In genomic region chr12:44668443-44668842, GRCh38 we compare ENCODE assay signal across 25 cellular contexts.
"Had no signal": no experiment of that assay in that cellular context is flagged by ENCODE, and none has a peak within 500 bp of the region (broad histone marks: within the 10 kb centered on the region; RNA-seq: fewer than 3 reads in every experiment).

No MANE protein-coding gene starts in this region.

- ATAC-seq: activated CD4-positive, alpha-beta T cell treated with anti-CD3 and anti-CD28 coated beads for 36 hours; activated T-cell treated with anti-CD3 and anti-CD28 coated beads, Interleukin-2, amount 50 U/mL, for 4 hours; activated T-helper 17 cell treated with anti-CD3 and anti-CD28 coated beads, Interleukin-2, amount 50 U/mL, for 72 hours; gastroesophageal sphincter had no signal

- H3K4me1 Mint-ChIP-seq: activated CD4-positive, alpha-beta T cell treated with anti-CD3 and anti-CD28 coated beads for 36 hours; activated CD4-positive, alpha-beta T cell treated with anti-CD3 and anti-CD28 coated beads, Interleukin-2, amount 10 ng/mL, durations not matched to agents 24 days and 14 days; activated T-helper 17 cell treated with anti-CD3 and anti-CD28 coated beads, Interleukin-2, amount 50 U/mL, for 72 hours; brain had no signal

- H3K4me1 ChIP-seq: ascending aorta, breast epithelium, colonic mucosa, esophagus squamous epithelium, gastroesophageal sphincter had no signal

- DNase-seq: activated CD4-positive, alpha-beta T cell treated with anti-CD3 and anti-CD28 coated beads for 36 hours; activated CD4-positive, alpha-beta T cell treated with anti-CD3 and anti-CD28 coated beads, Interleukin-2, amount 10 ng/mL, durations not matched to agents 24 days and 14 days; activated CD4-positive, alpha-beta T cell treated with anti-CD3 and anti-CD28 coated beads, Interleukin-2, amount 50 U/mL, for 4 hours; activated CD4-positive, CD25-positive, alpha-beta regulatory T cell; activated CD4-positive, CD25-positive, alpha-beta regulatory T cell treated with anti-CD3 and anti-CD28 coated beads, Interleukin-2, amount 50 U/mL, for 72 hours; activated effector memory CD4-positive, alpha-beta T cell treated with Interleukin-2 at 50 U/mL for 16 hours; activated gamma-delta T cell treated with Interleukin-2 at 50 U/mL for 16 hours; activated naive CD4-positive, alpha-beta T cell treated with anti-CD3 and anti-CD28 coated beads, Interleukin-2, amount 50 U/mL, for 16 hours; activated naive CD4-positive, alpha-beta T cell treated with Interleukin-2 at 50 U/mL for 16 hours; activated naive CD8-positive, alpha-beta T cell treated with anti-CD3 and anti-CD28 coated beads, Interleukin-2, amount 10 ng/mL, durations not matched to agents 7 days and 5 days; activated T-cell treated with anti-CD3 and anti-CD28 coated beads, Interleukin-2, amount 50 U/mL, for 4 hours; central memory CD4-positive, alpha-beta T cell; cerebellar nuclear complex; colonic mucosa; effector CD8-positive, alpha-beta T cell; esophagus squamous epithelium; foreskin melanocyte; T-helper 2 cell had no signal

- H3K9me3 ChIP-seq: breast epithelium, colonic mucosa, esophagus squamous epithelium had no signal

- H3K4me3 Mint-ChIP-seq: activated CD4-positive, alpha-beta T cell treated with anti-CD3 and anti-CD28 coated beads for 36 hours; activated CD4-positive, alpha-beta T cell treated with anti-CD3 and anti-CD28 coated beads, Interleukin-2, amount 10 ng/mL, durations not matched to agents 24 days and 14 days; activated naive CD8-positive, alpha-beta T cell treated with anti-CD3 and anti-CD28 coated beads, Interleukin-2, amount 10 ng/mL, durations not matched to agents 7 days and 5 days; activated T-cell treated with anti-CD3 and anti-CD28 coated beads, Interleukin-2, amount 50 U/mL, for 4 hours; activated T-helper 17 cell treated with anti-CD3 and anti-CD28 coated beads, Interleukin-2, amount 50 U/mL, for 72 hours; brain had no signal

- H3K27ac ChIP-seq: ascending aorta, breast epithelium, cardiac muscle cell, colonic mucosa, epithelial cell of prostate, esophagus squamous epithelium, gastroesophageal sphincter had no signal

- H3K4me3 ChIP-seq: ascending aorta, breast epithelium, cardiac muscle cell, colonic mucosa, esophagus squamous epithelium, gastroesophageal sphincter had no signal

- H3K27me3 Mint-ChIP-seq: activated CD4-positive, alpha-beta T cell treated with anti-CD3 and anti-CD28 coated beads for 36 hours; activated CD4-positive, alpha-beta T cell treated with anti-CD3 and anti-CD28 coated beads, Interleukin-2, amount 10 ng/mL, durations not matched to agents 24 days and 14 days; activated naive CD8-positive, alpha-beta T cell treated with anti-CD3 and anti-CD28 coated beads, Interleukin-2, amount 10 ng/mL, durations not matched to agents 7 days and 5 days; activated T-helper 17 cell treated with anti-CD3 and anti-CD28 coated beads, Interleukin-2, amount 50 U/mL, for 72 hours had no signal

- H3K27me3 ChIP-seq: ascending aorta, breast epithelium, cardiac muscle cell, colonic mucosa, esophagus squamous epithelium, gastroesophageal sphincter had no signal

- H3K27ac Mint-ChIP-seq: activated CD4-positive, alpha-beta T cell treated with anti-CD3 and anti-CD28 coated beads for 36 hours; activated CD4-positive, alpha-beta T cell treated with anti-CD3 and anti-CD28 coated beads, Interleukin-2, amount 10 ng/mL, durations not matched to agents 24 days and 14 days; activated naive CD8-positive, alpha-beta T cell treated with anti-CD3 and anti-CD28 coated beads, Interleukin-2, amount 10 ng/mL, durations not matched to agents 7 days and 5 days; activated T-helper 17 cell treated with anti-CD3 and anti-CD28 coated beads, Interleukin-2, amount 50 U/mL, for 72 hours had no signal

- H3K36me3 ChIP-seq: ascending aorta, breast epithelium, cardiac muscle cell, colonic mucosa, esophagus squamous epithelium, gastroesophageal sphincter had no signal
